In the genomic region with DNA sequence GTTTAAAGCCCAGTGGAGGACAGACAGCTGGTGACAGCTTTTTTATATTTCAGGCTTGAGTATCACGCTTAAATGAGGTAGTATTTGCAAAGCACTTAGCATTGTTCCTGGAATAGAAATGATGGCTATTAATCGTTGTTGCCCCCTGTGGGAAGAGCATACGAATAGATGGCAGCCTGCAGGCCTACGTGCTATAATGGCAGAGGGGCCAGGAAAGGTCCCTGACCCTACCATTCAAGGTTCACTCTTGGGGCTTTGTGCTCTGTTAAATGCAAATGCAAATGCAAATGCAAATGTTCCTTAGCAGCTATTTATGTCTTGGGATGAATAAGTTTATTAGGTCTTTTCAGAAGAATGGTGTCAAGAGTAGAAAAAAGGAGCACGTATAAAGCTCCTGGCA, we compare ENCODE assay signal across 1 cellular context.
TF ChIP-seq lines count a peak whose summit lies in the region.

No MANE protein-coding gene starts in this region.

TF ChIP-seq in WTC11, 78 proteins besides CTCF, POLR2A, EP300 and RAD21 (continued from another document):
- TF ChIP-seq ZNF219 (CRISPR knock-in tag; IDR thresholded peaks at IDR 0.05; ENCODE audit: borderline replicate concordance): no peak
- TF ChIP-seq NFATC4 (CRISPR knock-in tag; IDR thresholded peaks at IDR 0.05): no peak
- TF ChIP-seq, protein P1, sequence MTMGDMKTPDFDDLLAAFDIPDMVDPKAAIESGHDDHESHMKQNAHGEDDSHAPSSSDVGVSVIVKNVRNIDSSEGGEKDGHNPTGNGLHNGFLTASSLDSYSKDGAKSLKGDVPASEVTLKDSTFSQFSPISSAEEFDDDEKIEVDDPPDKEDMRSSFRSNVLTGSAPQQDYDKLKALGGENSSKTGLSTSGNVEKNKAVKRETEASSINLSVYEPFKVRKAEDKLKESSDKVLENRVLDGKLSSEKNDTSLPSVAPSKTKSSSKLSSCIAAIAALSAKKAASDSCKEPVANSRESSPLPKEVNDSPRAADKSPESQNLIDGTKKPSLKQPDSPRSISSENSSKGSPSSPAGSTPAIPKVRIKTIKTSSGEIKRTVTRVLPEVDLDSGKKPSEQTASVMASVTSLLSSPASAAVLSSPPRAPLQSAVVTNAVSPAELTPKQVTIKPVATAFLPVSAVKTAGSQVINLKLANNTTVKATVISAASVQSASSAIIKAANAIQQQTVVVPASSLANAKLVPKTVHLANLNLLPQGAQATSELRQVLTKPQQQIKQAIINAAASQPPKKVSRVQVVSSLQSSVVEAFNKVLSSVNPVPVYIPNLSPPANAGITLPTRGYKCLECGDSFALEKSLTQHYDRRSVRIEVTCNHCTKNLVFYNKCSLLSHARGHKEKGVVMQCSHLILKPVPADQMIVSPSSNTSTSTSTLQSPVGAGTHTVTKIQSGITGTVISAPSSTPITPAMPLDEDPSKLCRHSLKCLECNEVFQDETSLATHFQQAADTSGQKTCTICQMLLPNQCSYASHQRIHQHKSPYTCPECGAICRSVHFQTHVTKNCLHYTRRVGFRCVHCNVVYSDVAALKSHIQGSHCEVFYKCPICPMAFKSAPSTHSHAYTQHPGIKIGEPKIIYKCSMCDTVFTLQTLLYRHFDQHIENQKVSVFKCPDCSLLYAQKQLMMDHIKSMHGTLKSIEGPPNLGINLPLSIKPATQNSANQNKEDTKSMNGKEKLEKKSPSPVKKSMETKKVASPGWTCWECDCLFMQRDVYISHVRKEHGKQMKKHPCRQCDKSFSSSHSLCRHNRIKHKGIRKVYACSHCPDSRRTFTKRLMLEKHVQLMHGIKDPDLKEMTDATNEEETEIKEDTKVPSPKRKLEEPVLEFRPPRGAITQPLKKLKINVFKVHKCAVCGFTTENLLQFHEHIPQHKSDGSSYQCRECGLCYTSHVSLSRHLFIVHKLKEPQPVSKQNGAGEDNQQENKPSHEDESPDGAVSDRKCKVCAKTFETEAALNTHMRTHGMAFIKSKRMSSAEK (CRISPR knock-in tag; IDR thresholded peaks at IDR 0.05; ENCODE audit: borderline replicate concordance): no peak
